In the genomic region with DNA sequence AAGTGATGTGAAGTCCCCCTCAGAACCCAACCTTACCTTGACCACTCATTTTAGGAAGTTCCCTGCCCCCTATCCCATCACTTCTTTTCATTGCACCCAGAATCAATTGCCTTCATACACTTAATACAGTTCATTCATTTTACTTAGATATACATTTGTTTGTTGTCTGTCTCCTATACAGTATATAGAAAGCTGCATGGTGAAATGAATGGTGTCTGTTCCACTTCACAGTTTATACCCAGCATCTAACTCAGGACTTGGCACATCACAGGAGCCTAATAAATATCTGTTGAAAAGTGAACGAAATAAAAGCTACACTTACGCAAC, we compare ENCODE assay signal across 15 cellular contexts. TPM values are rescaled to one million over a fixed set of nuclear protein-coding genes. Genes with fewer than 3 reads are reported as not detected.
DNase-seq lines count a peak whose midpoint lies in the region; ATAC-seq and TF ChIP-seq lines count a peak whose summit lies in the region.
"Had no signal": no experiment of that assay in that cellular context is flagged by ENCODE, and none has a peak within 500 bp of the region (broad histone marks: within the 10 kb centered on the region; RNA-seq: fewer than 3 reads in every experiment).

No MANE protein-coding gene starts in this region.

- intact Hi-C loops in activated CD8-positive, alpha-beta T cell treated with anti-CD3 and anti-CD28 coated beads for 36 hours (cut with micrococcal nuclease), result no loop called here
- intact Hi-C loops in tibial artery (cut with DNase I; ENCODE audit: low total_unique reads), result no loop called here

- H3K9me3 Mint-ChIP-seq in activated CD8-positive, alpha-beta T cell treated with anti-CD3 and anti-CD28 coated beads, Interleukin-2, amount 10 ng/mL, durations not matched to agents 7 days and 5 days (ENCODE audit: insufficient read depth), result no peaks in the 10 kb centered on the region
- no peaks in the 10 kb centered on the region for H3K9me3 Mint-ChIP-seq in activated CD8-positive, alpha-beta T cell treated with anti-CD3 and anti-CD28 coated beads for 36 hours
- H3K9me3 Mint-ChIP-seq in activated T-helper 17 cell treated with anti-CD3 and anti-CD28 coated beads, Interleukin-2, amount 50 U/mL, for 72 hours, result no peaks in the 10 kb centered on the region
- H3K9me3 Mint-ChIP-seq: T-helper 1 cell treated with Interleukin-12 subunit alpha and Interleukin-12 subunit beta and Interleukin-4 antibody, amounts not matched to agents 30 μg/mL and 1 μg/mL, for 36 hours had no signal

- H3K36me3 ChIP-seq in muscle layer of colon (ENCODE audit: insufficient read depth, low read length), result no peaks in the 10 kb centered on the region
- H3K36me3 ChIP-seq in tibial artery, result no peaks in the 10 kb centered on the region
- H3K36me3 ChIP-seq: BLaER1 had no signal

- H3K27ac ChIP-seq in muscle layer of colon (ENCODE audit: low read depth, low read length) (peak overlapping the region; percentile 71), tibial artery (peak overlapping the region; percentile 80 to 83)
- H3K27ac ChIP-seq: 22Rv1, BLaER1 had no signal

- H3K27me3 Mint-ChIP-seq in activated CD8-positive, alpha-beta T cell treated with anti-CD3 and anti-CD28 coated beads, Interleukin-2, amount 10 ng/mL, durations not matched to agents 7 days and 5 days (ENCODE audit: low read depth), result peaks cover 4% of the 10 kb centered on the region
- H3K27me3 Mint-ChIP-seq in activated CD8-positive, alpha-beta T cell treated with anti-CD3 and anti-CD28 coated beads for 36 hours, result peaks cover 1% of the 10 kb centered on the region
- H3K27me3 Mint-ChIP-seq in activated T-helper 17 cell treated with anti-CD3 and anti-CD28 coated beads, Interleukin-2, amount 50 U/mL, for 72 hours, result no peaks in the 10 kb centered on the region

- peaks cover 25% of the 10 kb centered on the region for H3K4me1 Mint-ChIP-seq in activated CD8-positive, alpha-beta T cell treated with anti-CD3 and anti-CD28 coated beads, Interleukin-2, amount 10 ng/mL, durations not matched to agents 7 days and 5 days (ENCODE audit: low read depth)
- peaks cover 12% of the 10 kb centered on the region for H3K4me1 Mint-ChIP-seq in activated CD8-positive, alpha-beta T cell treated with anti-CD3 and anti-CD28 coated beads for 36 hours (ENCODE audit: low read depth)
- H3K4me1 Mint-ChIP-seq in activated T-helper 17 cell treated with anti-CD3 and anti-CD28 coated beads, Interleukin-2, amount 50 U/mL, for 72 hours, result peaks cover 6% of the 10 kb centered on the region
- H3K4me1 Mint-ChIP-seq: WTC11 had no signal

- H3K4me3 ChIP-seq in muscle layer of colon (ENCODE audit: low read depth in 1 of 2, low read length in 2 of 2) (peak overlapping the region in 1 of 2 donors; percentile 4), tibial artery (no peak overlapping the region)
- H3K4me3 ChIP-seq: BLaER1 had no signal

- H3K27me3 ChIP-seq in muscle layer of colon (ENCODE audit: control insufficient read depth in 1 of 2, insufficient read depth in 2 of 2, low read length in 2 of 2) (no peaks in the 10 kb centered on the region), tibial artery (no peaks in the 10 kb centered on the region)
- H3K27me3 ChIP-seq: BLaER1 had no signal

- POLR2A ChIA-PET in activated CD8-positive, alpha-beta T cell treated with anti-CD3 and anti-CD28 coated beads, Interleukin-2, amount 10 ng/mL, durations not matched to agents 7 days and 5 days (lab: Charles Lee), result interaction anchor here (0.5 kb wide), 1 partner anchor 791 kb away, joined by 3 read pairs; no protein-coding TSS in a partner anchor
- POLR2A ChIA-PET in activated CD8-positive, alpha-beta T cell treated with anti-CD3 and anti-CD28 coated beads for 36 hours (lab: Charles Lee), result no interaction called here

- no peak overlapping the region for H3K9ac ChIP-seq in muscle layer of colon (ENCODE audit: low read length)
- H3K9ac ChIP-seq: BLaER1 had no signal

- DNase-seq in activated CD8-positive, alpha-beta T cell treated with anti-CD3 and anti-CD28 coated beads, Interleukin-2, amount 10 ng/mL, durations not matched to agents 7 days and 5 days, result no peak
- DNase-seq in activated CD8-positive, alpha-beta T cell treated with anti-CD3 and anti-CD28 coated beads for 36 hours, result no peak
- DNase-seq in tibial artery (no peak), cerebellum (ENCODE audit: low spot score) (no peak)
- DNase-seq: activated CD8-positive, alpha-beta memory T cell treated with anti-CD3 and anti-CD28 coated beads for 24 hours; NCI-H1930 had no signal

- no peaks in the 10 kb centered on the region for H3K36me3 Mint-ChIP-seq in activated CD8-positive, alpha-beta T cell treated with anti-CD3 and anti-CD28 coated beads, Interleukin-2, amount 10 ng/mL, durations not matched to agents 7 days and 5 days (ENCODE audit: low read depth)
- H3K36me3 Mint-ChIP-seq in activated CD8-positive, alpha-beta T cell treated with anti-CD3 and anti-CD28 coated beads for 36 hours (ENCODE audit: low read depth), result no peaks in the 10 kb centered on the region
- no peaks in the 10 kb centered on the region for H3K36me3 Mint-ChIP-seq in activated T-helper 17 cell treated with anti-CD3 and anti-CD28 coated beads, Interleukin-2, amount 50 U/mL, for 72 hours (ENCODE audit: low read depth)
- H3K36me3 Mint-ChIP-seq: mesothelial cell of epicardium, WTC11 had no signal

- CTCF ChIA-PET in activated CD8-positive, alpha-beta T cell treated with anti-CD3 and anti-CD28 coated beads, Interleukin-2, amount 10 ng/mL, durations not matched to agents 7 days and 5 days (lab: Charles Lee), result no interaction called here
- CTCF ChIA-PET in activated CD8-positive, alpha-beta T cell treated with anti-CD3 and anti-CD28 coated beads for 36 hours (lab: Charles Lee), result no interaction called here

- no peak for TF ChIP-seq CTCF in activated CD8-positive, alpha-beta T cell treated with anti-CD3 and anti-CD28 coated beads for 36 hours (IDR thresholded peaks at IDR 0.05)
- no peak for TF ChIP-seq CTCF in tibial artery (IDR thresholded peaks at IDR 0.05)

- H3K27ac Mint-ChIP-seq in activated CD8-positive, alpha-beta T cell treated with anti-CD3 and anti-CD28 coated beads, Interleukin-2, amount 10 ng/mL, durations not matched to agents 7 days and 5 days, result no peak overlapping the region
- H3K27ac Mint-ChIP-seq in activated CD8-positive, alpha-beta T cell treated with anti-CD3 and anti-CD28 coated beads for 36 hours, result no peak overlapping the region
- peak overlapping the region; percentile 6 for H3K27ac Mint-ChIP-seq in activated T-helper 17 cell treated with anti-CD3 and anti-CD28 coated beads, Interleukin-2, amount 50 U/mL, for 72 hours
- H3K27ac Mint-ChIP-seq: WTC11 had no signal

- H3K9me3 ChIP-seq in muscle layer of colon (ENCODE audit: low read length) (no peaks in the 10 kb centered on the region), tibial artery (no peaks in the 10 kb centered on the region)

- ATAC-seq in activated CD8-positive, alpha-beta T cell treated with anti-CD3 and anti-CD28 coated beads, Interleukin-2, amount 10 ng/mL, durations not matched to agents 7 days and 5 days, result peak; percentile 11
- no peak for ATAC-seq in activated CD8-positive, alpha-beta T cell treated with anti-CD3 and anti-CD28 coated beads for 36 hours
- ATAC-seq in activated T-helper 17 cell treated with anti-CD3 and anti-CD28 coated beads, Interleukin-2, amount 50 U/mL, for 72 hours (replicated peaks), result no peak
- ATAC-seq in GM19023 (IDR thresholded peaks at IDR 0.05; ENCODE audit: unreplicated experiment) (no peak), GM21423 (IDR thresholded peaks at IDR 0.05; ENCODE audit: unreplicated experiment) (no peak)
- ATAC-seq: WTC11 had no signal

- H3K4me3 Mint-ChIP-seq in activated CD8-positive, alpha-beta T cell treated with anti-CD3 and anti-CD28 coated beads, Interleukin-2, amount 10 ng/mL, durations not matched to agents 7 days and 5 days, result no peak overlapping the region
- no peak overlapping the region for H3K4me3 Mint-ChIP-seq in activated CD8-positive, alpha-beta T cell treated with anti-CD3 and anti-CD28 coated beads for 36 hours
- H3K4me3 Mint-ChIP-seq in activated T-helper 17 cell treated with anti-CD3 and anti-CD28 coated beads, Interleukin-2, amount 50 U/mL, for 72 hours, result no peak overlapping the region
- H3K4me3 Mint-ChIP-seq: mesothelial cell of epicardium, WTC11 had no signal

- H3K4me1 ChIP-seq in muscle layer of colon (ENCODE audit: insufficient read depth, low read length) (peaks cover 48% of the 10 kb centered on the region), tibial artery (peaks cover 10 to 60% (median 48%) of the 10 kb centered on the region in 4 donors)
- H3K4me1 ChIP-seq: BLaER1 had no signal

RNA-seq across cellular contexts. Expression of a gene that starts 38.3 kb away (rescaled TPM):
- total RNA-seq in activated CD8-positive, alpha-beta T cell treated with anti-CD3 and anti-CD28 coated beads, Interleukin-2, amount 10 ng/mL, durations not matched to agents 7 days and 5 days, result 10 to 100 TPM; 88.7 to 98.5 TPM
- 10 to 100 TPM; 87.9 to 89.0 TPM for total RNA-seq in activated CD8-positive, alpha-beta T cell treated with anti-CD3 and anti-CD28 coated beads for 36 hours
- total RNA-seq in activated T-helper 17 cell treated with anti-CD3 and anti-CD28 coated beads, Interleukin-2, amount 50 U/mL, for 72 hours, result 100 to 1,000 TPM in 1 of 2 donors, 10 to 100 TPM in 1; 69.2 to 119 TPM
- total RNA-seq in cerebellum, result 53.3 TPM

RNA-seq across cellular contexts. Expression of a gene that starts 39.3 kb away (rescaled TPM):
- 10 to 100 TPM; 25.4 to 29.8 TPM for total RNA-seq in activated CD8-positive, alpha-beta T cell treated with anti-CD3 and anti-CD28 coated beads, Interleukin-2, amount 10 ng/mL, durations not matched to agents 7 days and 5 days
- 10 to 100 TPM; 26.7 to 30.6 TPM for total RNA-seq in activated CD8-positive, alpha-beta T cell treated with anti-CD3 and anti-CD28 coated beads for 36 hours
- total RNA-seq in activated T-helper 17 cell treated with anti-CD3 and anti-CD28 coated beads, Interleukin-2, amount 50 U/mL, for 72 hours, result 10 to 100 TPM in 1 of 2 donors, 1 to 10 TPM in 1; 8.9 to 15.1 TPM
- 33.8 TPM for total RNA-seq in cerebellum
